In the genomic region with DNA sequence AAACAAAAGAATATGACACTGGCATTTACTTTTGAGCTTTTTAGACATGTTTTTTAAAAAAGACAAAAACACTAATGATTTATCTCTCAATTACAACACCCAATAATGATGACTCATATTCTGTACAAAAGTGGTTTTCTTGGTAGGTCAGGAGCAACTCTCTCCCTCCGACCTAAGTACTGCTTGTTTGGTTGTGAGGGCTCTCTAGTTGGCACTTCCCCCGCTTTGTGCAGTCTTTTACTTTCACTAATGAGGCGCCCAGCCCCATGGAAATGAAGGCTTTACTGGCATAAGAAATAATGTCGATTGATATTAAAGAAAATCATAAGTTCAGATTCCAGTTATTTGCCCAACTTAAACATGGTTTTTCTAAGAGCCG, we compare ENCODE assay signal across 8 cellular contexts. TPM values are rescaled to one million over a fixed set of nuclear protein-coding genes. Genes with fewer than 3 reads are reported as not detected.
A peak's percentile ranks its signal among the peaks of the same experiment; 100 is the strongest.
DNase-seq lines count a peak whose midpoint lies in the region; ATAC-seq and TF ChIP-seq lines count a peak whose summit lies in the region.
"Had no signal": no experiment of that assay in that cellular context is flagged by ENCODE, and none has a peak within 500 bp of the region (broad histone marks: within the 10 kb centered on the region; RNA-seq: fewer than 3 reads in every experiment).

No MANE protein-coding gene starts in this region.

- no peak for TF ChIP-seq EP300 in esophagus muscularis mucosa (IDR thresholded peaks at IDR 0.05)

- 55% methylated on average over 5 of the region's 5 CpGs for WGBS in esophagus muscularis mucosa

- H3K4me1 ChIP-seq in esophagus muscularis mucosa: peaks cover 17 to 39% (median 25%) of the 10 kb centered on the region in 4 donors

- peak; percentile 20 for ATAC-seq in GM21515 (IDR thresholded peaks at IDR 0.05; ENCODE audit: unreplicated experiment)

- no peaks in the 10 kb centered on the region for H3K27me3 ChIP-seq in esophagus muscularis mucosa
- H3K27me3 ChIP-seq: uterus had no signal

- H3K4me3 ChIP-seq in esophagus muscularis mucosa: peak overlapping the region; percentile 77 to 91 (median 88)

- no peaks in the 10 kb centered on the region for H3K9me3 ChIP-seq in esophagus muscularis mucosa
- H3K9me3 ChIP-seq: uterus had no signal

- TF ChIP-seq CTCF in esophagus muscularis mucosa (IDR thresholded peaks at IDR 0.05): no peak

- H3K27ac ChIP-seq in esophagus muscularis mucosa (replicated peaks in 1 of 4): peak overlapping the region in 2 of 4 donors; percentile 3 to 89

- TF ChIP-seq POLR2A in esophagus muscularis mucosa (IDR thresholded peaks at IDR 0.05; ENCODE audit: low read depth): no peak

- no peaks in the 10 kb centered on the region for H3K36me3 ChIP-seq in esophagus muscularis mucosa
- H3K36me3 ChIP-seq: uterus had no signal

- peak; percentile 44 for DNase-seq in GF-D8 (lab: John Stamatoyannopoulos, UW)
- peak; percentile 75 for DNase-seq in MV-4-11 (lab: John Stamatoyannopoulos, UW)
- peak; percentile 19 to 39 for DNase-seq in activated CD4-positive, alpha-beta T cell treated with anti-CD3 and anti-CD28 coated beads, Interleukin-2, amount 50 U/mL, for 4 hours
- DNase-seq in esophagus muscularis mucosa (ENCODE audit: extremely low spot score): no peak
- peak; percentile 62 for DNase-seq in pons (ENCODE audit: low spot score)
- DNase-seq in epidermal melanocyte (ENCODE audit: insufficient read length, low spot score): no peak

- intact Hi-C loops in esophagus muscularis mucosa (cut with DNase I): no loop called here

RNA-seq across cellular contexts. Expression of a gene that starts 1.3 kb away (rescaled TPM):
- total RNA-seq in esophagus muscularis mucosa: 10 to 100 TPM in 3 of 4 donors, 1 to 10 TPM in 1; 8.7 to 15.0 (median 12.7) TPM

RNA-seq across cellular contexts. Expression of a gene that starts 13.8 kb away (rescaled TPM):
- 1 to 10 TPM; 5.6 to 8.0 (median 7.3) TPM for total RNA-seq in esophagus muscularis mucosa

Comparison
In these comparisons a context has a peak if more than half of its experiments do, and no peak if none do; other contexts are left out.
1. DNase-seq: peak in GF-D8 (single experiment), MV-4-11 (single experiment), activated CD4-positive, alpha-beta T cell treated with anti-CD3 and anti-CD28 coated beads, Interleukin-2, amount 50 U/mL, for 4 hours (2 of 2) and pons (single experiment); none in esophagus muscularis mucosa (single experiment) and epidermal melanocyte (single experiment).